Comparison of ENCODE assay signal across 10 cellular contexts in genomic region chr1:202131956-202132821, GRCh38. TPM values are rescaled to one million over a fixed set of nuclear protein-coding genes. Genes with fewer than 3 reads are reported as not detected.
DNase-seq lines count a peak whose midpoint lies in the region; ATAC-seq and TF ChIP-seq lines count a peak whose summit lies in the region.
"Had no signal": no experiment of that assay in that cellular context is flagged by ENCODE, and none has a peak within 500 bp of the region (broad histone marks: within the 10 kb centered on the region; RNA-seq: fewer than 3 reads in every experiment).

No MANE protein-coding gene starts in this region.

- H2AFZ ChIP-seq in GM23338 = no peak overlapping the region
- no peak overlapping the region for H2AFZ ChIP-seq in PC-3 (ENCODE audit: low read length)

- H3K4me1 Mint-ChIP-seq in GM23338 = peaks cover 14% of the 10 kb centered on the region
- no peaks in the 10 kb centered on the region for H3K4me1 Mint-ChIP-seq in activated T-helper 17 cell treated with anti-CD3 and anti-CD28 coated beads, Interleukin-2, amount 50 U/mL, for 72 hours
- H3K4me1 Mint-ChIP-seq: activated CD4-positive, alpha-beta T cell treated with anti-CD3 and anti-CD28 coated beads, Interleukin-2, amount 10 ng/mL, durations not matched to agents 7 days and 5 days had no signal

- no peak overlapping the region for H3K4me2 ChIP-seq in GM23338
- no peak overlapping the region for H3K4me2 ChIP-seq in PC-3 (ENCODE audit: low read length)

- no peak overlapping the region for H3K4me3 Mint-ChIP-seq in GM23338
- H3K4me3 Mint-ChIP-seq in activated T-helper 17 cell treated with anti-CD3 and anti-CD28 coated beads, Interleukin-2, amount 50 U/mL, for 72 hours = no peak overlapping the region
- H3K4me3 Mint-ChIP-seq: activated CD4-positive, alpha-beta T cell treated with anti-CD3 and anti-CD28 coated beads, Interleukin-2, amount 10 ng/mL, durations not matched to agents 7 days and 5 days; central memory CD8-positive, alpha-beta T cell had no signal

- H3K4me3 ChIP-seq in GM23338 = no peak overlapping the region
- peak overlapping the region in 1 of 4 donors; percentile 25 for H3K4me3 ChIP-seq in sigmoid colon
- no peak overlapping the region for H3K4me3 ChIP-seq in PC-3 (ENCODE audit: low read length)

- peaks cover 9% of the 10 kb centered on the region; the same call in 1 of the 2 replicates for H3F3A ChIP-seq in GM23338 (replicated peaks; ENCODE audit: low read depth)
- no peaks in the 10 kb centered on the region for H3F3A ChIP-seq in PC-3 (ENCODE audit: low read length, unreplicated experiment)

- DNase-seq in GM23338 (ENCODE audit: low spot score) (peak; percentile 44), sigmoid colon (peak; percentile 92), PC-3 (no peak), NCI-H524 (lab: John Stamatoyannopoulos, UW) (no peak), SKM-1 treated with dmso at 0.1 percent for 144 hours (lab: John Stamatoyannopoulos, UW; ENCODE audit: unreplicated experiment) (no peak)
- DNase-seq: activated CD4-positive, alpha-beta T cell treated with anti-CD3 and anti-CD28 coated beads, Interleukin-2, amount 10 ng/mL, durations not matched to agents 7 days and 5 days had no signal

- POLR2A ChIA-PET in PC-3 (lab: Charles Lee; ENCODE audit: unreplicated experiment) = no interaction called here

- TF ChIP-seq CTCF in GM23338 (conservative IDR thresholded peaks at IDR 0.05; ENCODE audit: low read depth in 2 of 2) (no peak), sigmoid colon (IDR thresholded peaks at IDR 0.05) (no peak), PC-3 (conservative IDR thresholded peaks at IDR 0.05; ENCODE audit: low read depth, low read length) (no peak)

- no peaks in the 10 kb centered on the region for H3K27me3 ChIP-seq in GM23338 (ENCODE audit: insufficient read depth)
- no peaks in the 10 kb centered on the region for H3K27me3 ChIP-seq in layer of hippocampus (ENCODE audit: control insufficient read depth, insufficient read depth, low read length)
- H3K27me3 ChIP-seq in sigmoid colon = no peaks in the 10 kb centered on the region
- H3K27me3 ChIP-seq in PC-3 (ENCODE audit: low read length) = no peaks in the 10 kb centered on the region

- H3K36me3 ChIP-seq in GM23338 (ENCODE audit: insufficient read depth) = no peaks in the 10 kb centered on the region; the same call in 1 of the 2 replicates
- H3K36me3 ChIP-seq in sigmoid colon = peaks cover 11 to 39% (median 23%) of the 10 kb centered on the region in 4 donors
- H3K36me3 ChIP-seq in PC-3 (ENCODE audit: low read depth, low read length) = no peaks in the 10 kb centered on the region

- H3K27ac ChIP-seq in GM23338 (ENCODE audit: low read depth) (peak overlapping the region; percentile 59), cingulate gyrus (ENCODE audit: low read depth, low read length) (peak overlapping the region; percentile 99), layer of hippocampus (ENCODE audit: low read depth, low read length) (peak overlapping the region; percentile 98), sigmoid colon (peak overlapping the region; percentile 80 to 88 (median 86)), PC-3 (ENCODE audit: low read length) (no peak overlapping the region)

- H3K9me2 ChIP-seq in GM23338 (ENCODE audit: insufficient read depth) = no peaks in the 10 kb centered on the region
- no peaks in the 10 kb centered on the region for H3K9me2 ChIP-seq in PC-3 (replicated peaks; ENCODE audit: low read length)

- no peaks in the 10 kb centered on the region; the same call in 1 of the 2 replicates for H4K20me1 ChIP-seq in GM23338 (replicated peaks; ENCODE audit: insufficient read depth)
- no peaks in the 10 kb centered on the region for H4K20me1 ChIP-seq in PC-3 (ENCODE audit: low read length)

- no peaks in the 10 kb centered on the region for H3K9me3 Mint-ChIP-seq in GM23338
- no peaks in the 10 kb centered on the region for H3K9me3 Mint-ChIP-seq in activated T-helper 17 cell treated with anti-CD3 and anti-CD28 coated beads, Interleukin-2, amount 50 U/mL, for 72 hours
- H3K9me3 Mint-ChIP-seq: activated CD4-positive, alpha-beta T cell treated with anti-CD3 and anti-CD28 coated beads, Interleukin-2, amount 10 ng/mL, durations not matched to agents 7 days and 5 days; central memory CD8-positive, alpha-beta T cell had no signal

- H3K4me1 ChIP-seq in GM23338 (ENCODE audit: insufficient read depth) = peaks cover 4% of the 10 kb centered on the region; the same call in 1 of the 2 replicates
- H3K4me1 ChIP-seq in sigmoid colon = peaks cover 0 to 45% (median 30%) of the 10 kb centered on the region in 4 donors
- no peaks in the 10 kb centered on the region for H3K4me1 ChIP-seq in PC-3 (ENCODE audit: insufficient read depth, low read length)

- ATAC-seq in GM23338 = peak; percentile 31
- ATAC-seq in PC-3 = no peak
- no peak for ATAC-seq in activated T-helper 17 cell treated with anti-CD3 and anti-CD28 coated beads, Interleukin-2, amount 50 U/mL, for 72 hours (replicated peaks)

- TF ChIP-seq EP300 in sigmoid colon (IDR thresholded peaks at IDR 0.05) = no peak

- CTCF ChIA-PET in PC-3 (lab: Charles Lee) = interaction anchor here (0.7 kb wide), 1 partner anchor 20 kb away, joined by 3 read pairs; no protein-coding TSS in a partner anchor

- no peak overlapping the region for H3K9ac ChIP-seq in PC-3 (ENCODE audit: low read length)

- H3K36me3 Mint-ChIP-seq in GM23338 (ENCODE audit: low read depth) = peaks cover 25% of the 10 kb centered on the region
- peaks cover 49% of the 10 kb centered on the region for H3K36me3 Mint-ChIP-seq in activated T-helper 17 cell treated with anti-CD3 and anti-CD28 coated beads, Interleukin-2, amount 50 U/mL, for 72 hours (ENCODE audit: low read depth)

- H3K27me3 Mint-ChIP-seq in GM23338 (ENCODE audit: insufficient read depth, low read depth, poor library complexity) = peaks cover 5% of the 10 kb centered on the region
- peaks cover 2% of the 10 kb centered on the region for H3K27me3 Mint-ChIP-seq in activated T-helper 17 cell treated with anti-CD3 and anti-CD28 coated beads, Interleukin-2, amount 50 U/mL, for 72 hours
- H3K27me3 Mint-ChIP-seq: central memory CD8-positive, alpha-beta T cell had no signal

- TF ChIP-seq POLR2A in sigmoid colon (IDR thresholded peaks at IDR 0.05) = no peak

- 65 to 73% methylated on average over 12 of the region's 12 CpGs for WGBS in sigmoid colon, 2 donors

- H3K9me3 ChIP-seq in sigmoid colon = no peaks in the 10 kb centered on the region
- no peaks in the 10 kb centered on the region for H3K9me3 ChIP-seq in PC-3 (ENCODE audit: low read length)

- H3K79me2 ChIP-seq in GM23338 (replicated peaks; ENCODE audit: insufficient read depth) = no peaks in the 10 kb centered on the region
- H3K79me2 ChIP-seq in PC-3 (ENCODE audit: low read length) = no peaks in the 10 kb centered on the region

- intact Hi-C loops in sigmoid colon (cut with DNase I) = loop anchor here (10.0 kb wide), 1 partner anchor 237 kb away; no protein-coding TSS in a partner anchor
- intact Hi-C loops in PC-3 (cut with micrococcal nuclease) = no loop called here

- peak overlapping the region; percentile 60; the same call in 1 of the 2 replicates for H3K27ac Mint-ChIP-seq in GM23338
- no peak overlapping the region for H3K27ac Mint-ChIP-seq in activated T-helper 17 cell treated with anti-CD3 and anti-CD28 coated beads, Interleukin-2, amount 50 U/mL, for 72 hours
- H3K27ac Mint-ChIP-seq: activated CD4-positive, alpha-beta T cell treated with anti-CD3 and anti-CD28 coated beads, Interleukin-2, amount 10 ng/mL, durations not matched to agents 7 days and 5 days had no signal

- no TSS peak for BruUV-seq in PC-3 (replicated peaks; lab: Mats Ljungman, UMichigan)

TF ChIP-seq in GM23338, 12 proteins besides CTCF, POLR2A, EP300 and RAD21 (continues in another document):
- TF ChIP-seq EZH2phosphoT487 (IDR thresholded peaks at IDR 0.05; ENCODE audit: unreplicated experiment) = no peak
- TF ChIP-seq POLR2AphosphoS5 (IDR thresholded peaks at IDR 0.05; ENCODE audit: low read depth) = no peak
- TF ChIP-seq ZNF114 (CRISPR knock-in tag; IDR thresholded peaks at IDR 0.05) = no peak
- TF ChIP-seq STAT1 (IDR thresholded peaks at IDR 0.05; ENCODE audit: unreplicated experiment) = no peak

RNA-seq across cellular contexts. Expression of gene GPR37L1, which starts 9.5 kb away (rescaled TPM):
- 0.21 TPM in 1 of 2 replicates, not detected in the other for total RNA-seq in GM23338 (2014; rRNA removed; shearing (Covaris generic))
- polyA plus RNA-seq in GM23338 (2016; fragmentation: Nextera tagmentation; extraction: Ambion mirVana) = 0.08 and 0.19 TPM in 2 replicates
- under 1 TPM; under 0.01 to 0.36 (median 0.27) TPM for total RNA-seq in sigmoid colon
- 1 to 10 TPM in 1 of 3 donors, under 1 TPM in 1, not detected in 1; 0.92 to 1.8 TPM for polyA plus RNA-seq in sigmoid colon
- total RNA-seq in PC-3 (2014; rRNA removed) = 0.04 TPM in 1 of 2 replicates, not detected in the other
- total RNA-seq in activated T-helper 17 cell treated with anti-CD3 and anti-CD28 coated beads, Interleukin-2, amount 50 U/mL, for 72 hours = not detected
- total RNA-seq: activated CD4-positive, alpha-beta T cell treated with anti-CD3 and anti-CD28 coated beads, Interleukin-2, amount 10 ng/mL, durations not matched to agents 7 days and 5 days had no signal

RNA-seq across cellular contexts. Expression of gene ARL8A, which starts 12.3 kb away (rescaled TPM):
- 29.7 and 30.3 TPM in 2 replicates for total RNA-seq in GM23338 (2014; rRNA removed; shearing (Covaris generic))
- polyA plus RNA-seq in GM23338 (2016; fragmentation: Nextera tagmentation; extraction: Ambion mirVana) = 28.5 and 32.7 TPM in 2 replicates
- 10 to 100 TPM; 21.6 to 29.0 (median 25.2) TPM for total RNA-seq in sigmoid colon
- polyA plus RNA-seq in sigmoid colon = 10 to 100 TPM; 13.8 to 22.4 (median 15.7) TPM
- total RNA-seq in PC-3 (2014; rRNA removed) = 20.4 and 26.4 TPM in 2 replicates
- total RNA-seq in activated T-helper 17 cell treated with anti-CD3 and anti-CD28 coated beads, Interleukin-2, amount 50 U/mL, for 72 hours = 10 to 100 TPM; 43.6 to 51.4 TPM

RNA-seq across cellular contexts. Expression of gene PTPN7, which starts 28.2 kb away (rescaled TPM):
- 0.12 TPM in 1 of 2 replicates, not detected in the other for total RNA-seq in GM23338 (2014; rRNA removed; shearing (Covaris generic))
- polyA plus RNA-seq in GM23338 (2016; fragmentation: Nextera tagmentation; extraction: Ambion mirVana) = 0.33 TPM in 1 of 2 replicates, not detected in the other
- 1 to 10 TPM in 2 of 4 donors, under 1 TPM in 1, not detected in 1; 0.71 to 6.2 (median 3.0) TPM for total RNA-seq in sigmoid colon
- 10 to 100 TPM in 1 of 3 donors, 1 to 10 TPM in 2; 2.3 to 18.2 (median 6.0) TPM for polyA plus RNA-seq in sigmoid colon
- total RNA-seq in PC-3 (2014; rRNA removed) = not detected in 2 replicates
- 100 to 1,000 TPM; 238 to 281 TPM for total RNA-seq in activated T-helper 17 cell treated with anti-CD3 and anti-CD28 coated beads, Interleukin-2, amount 50 U/mL, for 72 hours

Comparison
In these comparisons a context has a peak if more than half of its experiments do, and no peak if none do; other contexts are left out.
1. DNase-seq: peak in GM23338 (single experiment) and sigmoid colon (single experiment); none in PC-3 (single experiment), NCI-H524 (0 of 2) and SKM-1 treated with dmso at 0.1 percent for 144 hours (single experiment).
2. RNA of gene PTPN7, which starts 28.2 kb away (total RNA-seq): 238 to 281 TPM in activated T-helper 17 cell treated with anti-CD3 and anti-CD28 coated beads, Interleukin-2, amount 50 U/mL, for 72 hours; 0.71 to 6.2 TPM in sigmoid colon, 0.12 TPM in GM23338 and not detected in PC-3; every median in the first group is over 10 times any median in the second.